In the genomic region with DNA sequence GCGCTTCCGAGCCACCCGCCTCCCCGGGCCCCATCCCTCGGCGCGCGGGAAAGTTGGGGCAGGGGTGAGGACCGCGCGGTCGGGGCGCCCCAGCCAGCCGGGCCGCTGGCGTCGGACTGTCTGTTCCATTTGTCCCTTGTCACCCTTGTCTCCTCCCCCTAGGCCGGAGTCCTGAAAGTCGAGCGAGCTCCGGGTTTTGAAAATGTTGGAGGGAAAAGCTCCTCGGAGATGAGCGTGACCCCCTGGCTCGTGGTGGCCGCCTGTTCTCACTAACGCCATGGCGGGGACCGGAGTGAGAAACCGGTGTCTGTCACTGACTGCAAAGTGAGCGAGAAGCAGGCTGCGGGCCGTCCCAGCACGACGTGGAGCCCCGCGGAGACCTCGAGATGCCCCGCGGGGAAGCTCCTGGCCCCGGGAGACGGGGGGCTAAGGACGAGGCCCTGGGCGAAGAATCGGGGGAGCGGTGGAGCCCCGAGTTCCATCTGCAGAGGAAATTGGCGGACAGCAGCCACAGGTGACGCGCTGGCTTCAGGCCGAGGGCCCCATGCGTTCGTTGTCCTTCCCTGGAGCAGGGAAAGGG, we compare ENCODE assay signal across 8 cellular contexts. TPM values are rescaled to one million over a fixed set of nuclear protein-coding genes. Genes with fewer than 3 reads are reported as not detected.
DNase-seq lines count a peak whose midpoint lies in the region; FAIRE-seq and TF ChIP-seq lines count a peak whose summit lies in the region.

No MANE protein-coding gene starts in this region.

- H4K20me1 ChIP-seq in BLaER1 treated with 17β-estradiol and CSF1 and Interleukin-3, amounts not matched to agents 10 nM and 100 nM, result peaks cover 0 to 20% (median 0%) of the 10 kb centered on the region in 11 experiments; a peak in 7 of 22 replicates

- H3K18ac ChIP-seq in neuronal stem cell (ENCODE audit: low read length), result peak overlapping the region; percentile 92

- peaks cover 21 to 34% (median 26%) of the 10 kb centered on the region in 11 experiments for H3K36me3 ChIP-seq in BLaER1 treated with 17β-estradiol and CSF1 and Interleukin-3, amounts not matched to agents 10 nM and 100 nM
- H3K36me3 ChIP-seq in esophagus muscularis mucosa (peaks cover 14 to 46% (median 31%) of the 10 kb centered on the region in 4 donors), neuronal stem cell (replicated peaks in 1 of 2; ENCODE audit: control insufficient read depth in 2 of 2, insufficient read depth in 2 of 2, low read length in 2 of 2) (peaks cover 12 to 50% of the 10 kb centered on the region in 2 donors)

- H2AFZ ChIP-seq in neuronal stem cell (ENCODE audit: low read length), result peak overlapping the region; percentile 83

- peak overlapping the region in 8 of 10 experiments; percentile 42 to 68 (median 60); a peak in 15 of 20 replicates for H3K4me3 ChIP-seq in BLaER1 treated with 17β-estradiol and CSF1 and Interleukin-3, amounts not matched to agents 10 nM and 100 nM
- H3K4me3 ChIP-seq in esophagus muscularis mucosa, result peak overlapping the region; percentile 69 to 84 (median 78)
- peak overlapping the region; percentile 19 to 35 for H3K4me3 ChIP-seq in neuronal stem cell (ENCODE audit: low read length in 2 of 2)

- H4K8ac ChIP-seq in neuronal stem cell (ENCODE audit: low read depth, low read length), result no peak overlapping the region

- peak overlapping the region in 3 of 11 experiments; percentile 59 to 62 (median 59); a peak in 3 of 22 replicates for H3K9ac ChIP-seq in BLaER1 treated with 17β-estradiol and CSF1 and Interleukin-3, amounts not matched to agents 10 nM and 100 nM
- H3K9ac ChIP-seq in neuronal stem cell (ENCODE audit: low read depth, low read length, poor library complexity), result no peak overlapping the region

- H3K4me2 ChIP-seq in BLaER1 treated with 17β-estradiol and CSF1 and Interleukin-3, amounts not matched to agents 10 nM and 100 nM, result peak overlapping the region; percentile 34 to 61 (median 47)
- H3K4me2 ChIP-seq in neuronal stem cell (ENCODE audit: insufficient read depth, low read length, poor library complexity, severe bottlenecking), result peak overlapping the region; percentile 38

- H3K27me3 ChIP-seq in BLaER1 treated with 17β-estradiol and CSF1 and Interleukin-3, amounts not matched to agents 10 nM and 100 nM, result no peaks in the 10 kb centered on the region
- H3K27me3 ChIP-seq in esophagus muscularis mucosa (no peaks in the 10 kb centered on the region), neuronal stem cell (ENCODE audit: control insufficient read depth in 3 of 3, insufficient read depth in 3 of 3, low read depth in 1 of 3, low read length in 3 of 3) (no peaks in the 10 kb centered on the region)

- peak; percentile 19 for TF ChIP-seq POLR2A in esophagus muscularis mucosa (IDR thresholded peaks at IDR 0.05; ENCODE audit: low read depth)

- intact Hi-C loops in esophagus muscularis mucosa (cut with DNase I), result no loop called here

- peak overlapping the region; percentile 53 to 72 (median 64); a peak in 16 of 22 replicates for H3K27ac ChIP-seq in BLaER1 treated with 17β-estradiol and CSF1 and Interleukin-3, amounts not matched to agents 10 nM and 100 nM
- H3K27ac ChIP-seq in esophagus muscularis mucosa (replicated peaks in 1 of 4) (peak overlapping the region; percentile 93 to 99 (median 96)), neuronal stem cell (replicated peaks; ENCODE audit: low read length) (no peak overlapping the region)

- TF ChIP-seq CTCF in esophagus muscularis mucosa (IDR thresholded peaks at IDR 0.05) (no peak), D721Med (IDR thresholded peaks at IDR 0.05; ENCODE audit: insufficient read depth, missing control alignments) (no peak), GM20000 (IDR thresholded peaks at IDR 0.05; ENCODE audit: extremely low read depth, missing control alignments) (no peak)

- no peaks in the 10 kb centered on the region for H3K79me1 ChIP-seq in neuronal stem cell (ENCODE audit: low read depth, low read length)

- H3K9me3 ChIP-seq in BLaER1 treated with 17β-estradiol and CSF1 and Interleukin-3, amounts not matched to agents 10 nM and 100 nM (replicated peaks in 1 of 11), result peaks cover 6 to 27% (median 16%) of the 10 kb centered on the region in 11 experiments
- no peaks in the 10 kb centered on the region for H3K9me3 ChIP-seq in esophagus muscularis mucosa
- H3K9me3 ChIP-seq in neuronal stem cell (replicated peaks in 1 of 2; ENCODE audit: control insufficient read depth in 2 of 2, insufficient read depth in 1 of 2, low read depth in 1 of 2, low read length in 2 of 2), result peaks cover 9% of the 10 kb centered on the region in 2 donors

- peak; percentile 77 for DNase-seq in NCI-H510A (lab: John Stamatoyannopoulos, UW)
- DNase-seq in esophagus muscularis mucosa (ENCODE audit: extremely low spot score), result no peak
- DNase-seq in neuronal stem cell (ENCODE audit: low spot score), result no peak
- DNase-seq in NOMO-1 treated with dmso at 0.1 percent for 144 hours (lab: John Stamatoyannopoulos, UW; ENCODE audit: unreplicated experiment), result no peak
- no peak for DNase-seq in activated effector memory CD4-positive, alpha-beta T cell treated with anti-CD3 and anti-CD28 coated beads, Interleukin-2, amount 50 U/mL, for 16 hours
- no peak for DNase-seq in D721Med (ENCODE audit: insufficient read length, low spot score)
- DNase-seq in GM20000 (ENCODE audit: low spot score), result no peak

- peak overlapping the region; percentile 83 for H2AK5ac ChIP-seq in neuronal stem cell (ENCODE audit: low read depth, low read length)

- peak overlapping the region; percentile 84 for H3K14ac ChIP-seq in neuronal stem cell (ENCODE audit: low read length)

- peaks cover 32 to 52% (median 40%) of the 10 kb centered on the region in 10 experiments for H3K4me1 ChIP-seq in BLaER1 treated with 17β-estradiol and CSF1 and Interleukin-3, amounts not matched to agents 10 nM and 100 nM
- H3K4me1 ChIP-seq in esophagus muscularis mucosa, result peaks cover 18 to 60% (median 55%) of the 10 kb centered on the region in 4 donors
- H3K4me1 ChIP-seq in neuronal stem cell (ENCODE audit: control insufficient read depth in 2 of 2, insufficient read depth in 1 of 2, low read depth in 1 of 2, low read length in 2 of 2), result no peaks in the 10 kb centered on the region

- 26% methylated on average over 34 of the region's 52 CpGs for WGBS in esophagus muscularis mucosa
- no CpG with 5 or more reads among the region's 52 CpGs for WGBS in neuronal stem cell (ENCODE audit: extremely low coverage in 2 of 2, insufficient read length in 2 of 2, insufficient replicate concordance in 1 of 2), 2 donors

- H2BK15ac ChIP-seq in neuronal stem cell (ENCODE audit: low read length), result peak overlapping the region; percentile 47

- peak overlapping the region; percentile 44 for H2BK12ac ChIP-seq in neuronal stem cell (ENCODE audit: low read length)

- H3K23ac ChIP-seq in neuronal stem cell (ENCODE audit: low read depth, low read length, poor library complexity), result no peak overlapping the region

- H2BK5ac ChIP-seq in neuronal stem cell (ENCODE audit: low read length), result no peak overlapping the region

- peak overlapping the region; percentile 41 for H2BK120ac ChIP-seq in neuronal stem cell (ENCODE audit: low read depth, low read length)

- no peak for TF ChIP-seq EP300 in esophagus muscularis mucosa (IDR thresholded peaks at IDR 0.05)

- no peak for FAIRE-seq in D721Med (lab: Jason Lieb, UNC)

- no peak overlapping the region for H3K4ac ChIP-seq in neuronal stem cell (ENCODE audit: low read length)

- no peak overlapping the region for H4K91ac ChIP-seq in neuronal stem cell (ENCODE audit: low read depth, low read length, poor library complexity)

RNA-seq across cellular contexts. Expression of a gene that starts 0.5 kb away (rescaled TPM):
- total RNA-seq in esophagus muscularis mucosa, result 10 to 100 TPM; 25.8 to 45.8 (median 42.6) TPM
- 5.7 TPM for polyA plus RNA-seq in neuronal stem cell (2013, experiment 1 of 2)
- 6.0 TPM for polyA plus RNA-seq in neuronal stem cell (2013, experiment 2 of 2)

RNA-seq across cellular contexts. Expression of a gene that starts 13.5 kb away (rescaled TPM):
- total RNA-seq in esophagus muscularis mucosa, result 100 to 1,000 TPM in 2 of 4 donors, 10 to 100 TPM in 2; 90.3 to 114 (median 99.5) TPM
- 65.5 TPM for polyA plus RNA-seq in neuronal stem cell (2013, experiment 1 of 2)
- polyA plus RNA-seq in neuronal stem cell (2013, experiment 2 of 2), result 63.0 TPM

Comparison
In these comparisons a context has a peak if more than half of its experiments do, and no peak if none do; other contexts are left out.
1. H3K4me3 ChIP-seq: peak in every context shown above with its lines; median percentile 78 in esophagus muscularis mucosa; 60 in BLaER1 treated with 17β-estradiol and CSF1 and Interleukin-3, amounts not matched to agents 10 nM and 100 nM; 27 in neuronal stem cell.